ENCODE assay signal across 9 cellular contexts in the genomic region with DNA sequence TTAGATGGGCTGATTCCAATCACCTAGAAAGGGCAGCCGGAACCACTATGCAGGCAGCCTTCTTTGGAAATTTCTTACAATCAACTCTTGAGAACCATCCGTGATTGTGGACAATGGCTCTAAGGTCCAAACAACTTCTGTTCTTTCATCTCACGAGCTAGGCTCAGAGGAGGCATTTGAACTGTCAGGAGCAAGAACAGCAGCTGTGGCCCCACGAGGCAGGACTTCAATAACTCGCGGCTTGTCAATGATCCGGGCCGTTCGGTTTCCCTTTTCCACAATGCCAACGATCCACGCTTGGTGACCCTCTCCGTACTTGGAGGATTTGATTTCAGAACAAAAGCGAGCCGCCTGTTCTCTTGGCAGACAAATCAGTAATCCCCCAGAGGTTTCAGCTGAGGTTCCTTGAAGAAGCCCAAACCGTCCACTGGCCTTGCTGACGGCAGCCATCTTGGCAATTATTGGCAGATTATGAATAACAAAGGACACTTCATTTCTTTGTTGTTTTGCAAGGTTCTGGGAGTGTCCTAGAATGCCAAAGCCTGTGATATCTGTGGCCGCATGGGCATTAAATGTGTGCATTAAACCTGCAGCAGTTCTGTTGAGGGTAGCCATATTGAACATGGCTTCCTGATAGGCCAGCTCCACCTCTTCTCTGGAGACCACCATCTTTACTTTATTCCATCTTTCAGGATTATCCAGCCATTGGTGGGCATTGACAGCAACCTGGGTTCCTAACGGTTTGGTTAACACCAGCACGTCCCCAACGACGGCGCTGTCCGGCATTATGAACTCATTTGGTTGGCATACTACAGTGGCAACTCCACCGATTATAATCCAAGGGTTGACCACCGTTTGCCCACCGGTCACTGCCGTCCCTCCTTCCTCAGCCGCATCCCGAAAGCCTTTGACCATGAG. TPM values are rescaled to one million over a fixed set of nuclear protein-coding genes. Genes with fewer than 3 reads are reported as not detected.
DNase-seq lines count a peak whose midpoint lies in the region; ATAC-seq, FAIRE-seq and TF ChIP-seq lines count a peak whose summit lies in the region.
"Had no signal": no experiment of that assay in that cellular context is flagged by ENCODE, and none has a peak within 500 bp of the region (broad histone marks: within the 10 kb centered on the region; RNA-seq: fewer than 3 reads in every experiment).

No MANE protein-coding gene starts in this region.

- H2AK5ac ChIP-seq in trophoblast cell (ENCODE audit: low read length): no peak overlapping the region

- H3K27me3 ChIP-seq in DND-41 (ENCODE audit: insufficient read depth, low read length, poor library complexity) (no peaks in the 10 kb centered on the region), trophoblast cell (ENCODE audit: insufficient read depth, low read length) (no peaks in the 10 kb centered on the region)

- no peak overlapping the region for H2BK12ac ChIP-seq in trophoblast cell (ENCODE audit: low read length)

- no peak overlapping the region for H3K23ac ChIP-seq in trophoblast cell (ENCODE audit: low read length)

- H4K12ac ChIP-seq in trophoblast cell (ENCODE audit: low read depth, low read length): no peak overlapping the region

- H3K4ac ChIP-seq in trophoblast cell (ENCODE audit: low read depth, low read length): peak overlapping the region; percentile 4

- H3K4me2 ChIP-seq in DND-41 (ENCODE audit: insufficient read depth, low read length) (peak overlapping the region; percentile 80), trophoblast cell (ENCODE audit: low read length) (peak overlapping the region; percentile 78)

- H3K36me3 ChIP-seq in DND-41 (ENCODE audit: insufficient read depth, low read length) (peaks cover 23% of the 10 kb centered on the region), trophoblast cell (ENCODE audit: control insufficient read depth in 1 of 2, insufficient read depth in 2 of 2, low read length in 2 of 2) (no peaks in the 10 kb centered on the region)

- H3K4me1 ChIP-seq in DND-41 (ENCODE audit: insufficient read depth, low read length) (peaks cover 30% of the 10 kb centered on the region), trophoblast cell (ENCODE audit: control insufficient read depth in 1 of 2, insufficient read depth in 2 of 2, low read length in 2 of 2) (peaks cover 8 to 10% of the 10 kb centered on the region in 2 experiments)

- FAIRE-seq in RCC 7860 (lab: Jason Lieb, UNC): no peak
- FAIRE-seq: colon had no signal

- H3K79me2 ChIP-seq in DND-41 (ENCODE audit: insufficient read depth, low read length): peaks cover 26% of the 10 kb centered on the region
- H3K79me2 ChIP-seq in trophoblast cell (ENCODE audit: control insufficient read depth, insufficient read depth, low read length, poor library complexity): peaks cover 8% of the 10 kb centered on the region

- H2AFZ ChIP-seq in DND-41 (ENCODE audit: low read depth, low read length) (no peak overlapping the region), trophoblast cell (ENCODE audit: insufficient read depth, low read length, poor library complexity) (no peak overlapping the region)

- WGBS in trophoblast cell (ENCODE audit: extremely low coverage, insufficient coverage, insufficient read length): no CpG with 5 or more reads among the region's 29 CpGs

- H3K79me1 ChIP-seq in trophoblast cell (ENCODE audit: low read length): peaks cover 9% of the 10 kb centered on the region

- TF ChIP-seq CTCF in DND-41 (IDR thresholded peaks at IDR 0.05; ENCODE audit: borderline replicate concordance, extremely low read depth, low read length, poor library complexity, severe bottlenecking): no peak

- H3K9ac ChIP-seq in DND-41 (ENCODE audit: low read depth, low read length) (peak overlapping the region; percentile 82), trophoblast cell (ENCODE audit: low read length) (peak overlapping the region; percentile 3)

- H2BK5ac ChIP-seq in trophoblast cell (ENCODE audit: low read depth, low read length, poor library complexity): no peak overlapping the region

- H4K20me1 ChIP-seq in DND-41 (ENCODE audit: insufficient read depth, low read length): peaks cover 19% of the 10 kb centered on the region

- DNase-seq in DND-41 (no peak), OCI-M1 (lab: John Stamatoyannopoulos, UW) (peak; percentile 63), epithelial cell of prostate (ENCODE audit: low read depth, low spot score) (no peak), trophoblast cell (no peak), RCC 7860 (ENCODE audit: low spot score) (no peak), SKM-1 (lab: John Stamatoyannopoulos, UW; ENCODE audit: unreplicated experiment) (no peak)

- peak overlapping the region; percentile 43 for H3K18ac ChIP-seq in trophoblast cell (ENCODE audit: low read length)

- no peak overlapping the region for H4K91ac ChIP-seq in trophoblast cell (ENCODE audit: low read depth, low read length)

- H3K14ac ChIP-seq in trophoblast cell (ENCODE audit: low read length): peak overlapping the region; percentile 83

- no peak for ATAC-seq in DND-41 (ENCODE audit: insufficient read depth, low read depth)
- no peak for ATAC-seq in GM21367 (IDR thresholded peaks at IDR 0.05; ENCODE audit: unreplicated experiment)
- no peak for ATAC-seq in HG02885 (IDR thresholded peaks at IDR 0.05; ENCODE audit: poor library complexity, unreplicated experiment)

- H2BK120ac ChIP-seq in trophoblast cell (ENCODE audit: insufficient read depth, low read length, poor library complexity): no peak overlapping the region

- H3K9me3 ChIP-seq in DND-41 (ENCODE audit: insufficient read depth, low read length, severe bottlenecking) (no peaks in the 10 kb centered on the region), trophoblast cell (ENCODE audit: insufficient read depth, low read depth, low read length) (peaks cover 5% of the 10 kb centered on the region)

- H3K27ac ChIP-seq in DND-41 (ENCODE audit: low read length) (peak overlapping the region; percentile 85), epithelial cell of prostate (peak overlapping the region; percentile 84), trophoblast cell (ENCODE audit: low read depth, low read length) (no peak overlapping the region)

- peak overlapping the region; percentile 64 to 76; a peak in 3 of 4 replicates for H3K4me3 ChIP-seq in DND-41 (ENCODE audit: low read depth in 1 of 2, low read length in 2 of 2)
- H3K4me3 ChIP-seq in trophoblast cell (ENCODE audit: low read depth, low read length): peak overlapping the region; percentile 81

- peak overlapping the region; percentile 95 for H4K8ac ChIP-seq in trophoblast cell (ENCODE audit: low read depth, low read length)

RNA-seq across cellular contexts. Expression of gene SEPHS2, which starts 1.2 kb away (rescaled TPM):
- polyA plus RNA-seq in trophoblast cell (2013): 20.8 and 21.8 TPM in 2 replicates

RNA-seq across cellular contexts. Expression of gene DCTPP1, which starts 14.7 kb away (rescaled TPM):
- 20.1 and 21.1 TPM in 2 replicates for polyA plus RNA-seq in trophoblast cell (2013)

RNA-seq across cellular contexts. Expression of gene ITGAL, which starts 28.1 kb away (rescaled TPM):
- 0.10 TPM in 1 of 2 replicates, not detected in the other for polyA plus RNA-seq in trophoblast cell (2013)

RNA-seq across cellular contexts. Expression of gene ZNF771, which starts 37.1 kb away (rescaled TPM):
- polyA plus RNA-seq in trophoblast cell (2013): 4.8 TPM in 2 replicates

RNA-seq across cellular contexts. Expression of gene ZNF48, which starts 49.3 kb away (rescaled TPM):
- polyA plus RNA-seq in trophoblast cell (2013): 11.6 and 12.1 TPM in 2 replicates
